Comparison of ENCODE assay signal across 23 cellular contexts in the genomic region with DNA sequence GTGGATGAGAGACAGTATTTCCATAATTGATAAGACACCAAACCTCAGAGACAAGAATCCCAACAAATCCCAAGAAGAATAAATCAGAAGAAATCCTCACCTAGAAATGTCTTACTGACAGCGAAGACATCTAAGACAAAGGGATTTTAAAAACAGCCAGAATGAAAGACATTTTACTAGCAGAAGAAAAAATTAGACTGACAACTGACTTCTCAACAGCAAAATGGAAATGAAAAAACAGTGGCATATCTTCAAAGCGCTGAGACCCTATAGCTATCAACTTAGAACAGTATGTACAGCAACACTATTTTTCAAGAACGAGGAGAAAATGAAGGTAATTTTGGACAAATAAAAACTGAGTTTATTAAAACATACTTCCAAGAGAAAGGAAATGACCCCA. TPM values are rescaled to one million over a fixed set of nuclear protein-coding genes. Genes with fewer than 3 reads are reported as not detected.
A peak's percentile ranks its signal among the peaks of the same experiment; 100 is the strongest.
DNase-seq lines count a peak whose midpoint lies in the region; ATAC-seq, FAIRE-seq and TF ChIP-seq lines count a peak whose summit lies in the region.
"Had no signal": no experiment of that assay in that cellular context is flagged by ENCODE, and none has a peak within 500 bp of the region (broad histone marks: within the 10 kb centered on the region; RNA-seq: fewer than 3 reads in every experiment).

No MANE protein-coding gene starts in this region.

- H3K4me1 ChIP-seq in K562 (replicated peaks in 1 of 2; ENCODE audit: control insufficient read depth in 2 of 2, insufficient read depth in 2 of 2, low read length in 2 of 2) (no peaks in the 10 kb centered on the region), muscle layer of duodenum (ENCODE audit: control insufficient read depth in 1 of 2, insufficient read depth in 2 of 2, low read length in 2 of 2) (peaks cover 0 to 18% of the 10 kb centered on the region in 2 donors), skeletal muscle tissue (ENCODE audit: control insufficient read depth in 3 of 3, insufficient read depth in 3 of 3, low read length in 3 of 3) (peaks cover 20 to 38% (median 28%) of the 10 kb centered on the region in 3 donors), Caco-2 (no peaks in the 10 kb centered on the region)
- H3K4me1 ChIP-seq: BLaER1 had no signal

- ATAC-seq in K562 (no peak), GM21576 (IDR thresholded peaks at IDR 0.05; ENCODE audit: unreplicated experiment) (no peak)
- ATAC-seq: GM12878, HCT116, PC-3 had no signal

- H3K4me3 ChIP-seq in K562 = no peak overlapping the region
- no peak overlapping the region for H3K4me3 ChIP-seq in muscle layer of duodenum (ENCODE audit: low read depth in 1 of 2, low read length in 2 of 2)
- no peak overlapping the region for H3K4me3 ChIP-seq in skeletal muscle tissue (ENCODE audit: low read length in 3 of 3)
- H3K4me3 ChIP-seq in Caco-2 (ENCODE audit: low read depth, low read length) = no peak overlapping the region
- H3K4me3 ChIP-seq: BLaER1, GM12878 had no signal

- H3K9me3 ChIP-seq in K562 (replicated peaks; ENCODE audit: control insufficient read depth, insufficient read depth, low read depth, low read length) (no peaks in the 10 kb centered on the region), muscle layer of duodenum (ENCODE audit: control insufficient read depth in 1 of 2, low read length in 2 of 2) (peaks cover 0 to 9% of the 10 kb centered on the region in 2 donors), skeletal muscle tissue (ENCODE audit: control insufficient read depth in 3 of 3, low read length in 3 of 3) (peaks cover 0 to 2% (median 0%) of the 10 kb centered on the region in 3 donors), Caco-2 (peaks cover 9% of the 10 kb centered on the region; the same call in 1 of the 2 replicates)

- H3K9ac ChIP-seq in K562 (ENCODE audit: insufficient read depth in 1 of 2, low read depth in 2 of 2, low read length in 2 of 2) (no peak overlapping the region), skeletal muscle tissue (ENCODE audit: low read depth in 1 of 3, low read length in 3 of 3) (peak overlapping the region in 1 of 3 donors; percentile 64)
- H3K9ac ChIP-seq: BLaER1, SK-N-SH had no signal

- FAIRE-seq in GM18507 (lab: Jason Lieb, UNC) (peak; percentile 18), K562 (lab: Jason Lieb, UNC) (no peak)
- FAIRE-seq: GM12878, H1 had no signal

- POLR2A ChIA-PET in K562 (lab: Yijun Ruan, JAX) = no interaction called here
- POLR2A ChIA-PET in Caco-2 (lab: Charles Lee) = no interaction called here

- H3K4me3 Mint-ChIP-seq in Caco-2 (ENCODE audit: unreplicated experiment) = no peak overlapping the region
- H3K4me3 Mint-ChIP-seq: CD4-positive, CD25-positive, alpha-beta regulatory T cell had no signal

- no peaks in the 10 kb centered on the region for H4K20me1 ChIP-seq in K562 (replicated peaks; ENCODE audit: control insufficient read depth, insufficient read depth, low read length)

- no peaks in the 10 kb centered on the region for H3K27me3 ChIP-seq in K562 (ENCODE audit: control insufficient read depth in 2 of 2, insufficient read depth in 2 of 2, low read length in 2 of 2)
- no peaks in the 10 kb centered on the region for H3K27me3 ChIP-seq in muscle layer of duodenum (ENCODE audit: low read depth, low read length)
- H3K27me3 ChIP-seq in skeletal muscle tissue (ENCODE audit: control insufficient read depth in 3 of 3, insufficient read depth in 3 of 3, low read length in 3 of 3) = no peaks in the 10 kb centered on the region
- no peaks in the 10 kb centered on the region for H3K27me3 ChIP-seq in Caco-2 (replicated peaks; ENCODE audit: control insufficient read depth, insufficient read depth, low read length)
- H3K27me3 ChIP-seq: BLaER1 had no signal

- no peaks in the 10 kb centered on the region for H3K79me2 ChIP-seq in K562 (ENCODE audit: control insufficient read depth, insufficient read depth, low read length)

- H3K36me3 Mint-ChIP-seq in Caco-2 (ENCODE audit: insufficient read depth, unreplicated experiment) = no peaks in the 10 kb centered on the region

- DNase-seq in GM18507 (ENCODE audit: extremely low spot score, insufficient read length, low read depth) (no peak), K562 (ENCODE audit: extremely low read depth in 1 of 4, low spot score in 3 of 4) (no peak), Caco-2 (no peak), hypothalamus (lab: John Stamatoyannopoulos, UW) (no peak), A172 (ENCODE audit: low spot score) (no peak)
- DNase-seq: CD4-positive, CD25-positive, alpha-beta regulatory T cell; DMS79; GDM1; KBM-7; NCI-H2029; NCI-H446; NCI-H524 treated with DMSO at 0.1 percent for 48 hours; NCI-H82; NK-92 treated with Interleukin-12 subunit alpha and Interleukin-12 subunit beta, amount 100 ng/mL, for 24 hours; PC-3; SK-N-SH had no signal

- H3K27ac Mint-ChIP-seq in Caco-2 (ENCODE audit: unreplicated experiment) = no peak overlapping the region
- H3K27ac Mint-ChIP-seq: CD4-positive, CD25-positive, alpha-beta regulatory T cell had no signal

- peaks cover 26% of the 10 kb centered on the region for H3K9me3 Mint-ChIP-seq in Caco-2 (ENCODE audit: unreplicated experiment)

- no peak for TF ChIP-seq RAD21 in K562 (CRISPR knock-in tag; conservative IDR thresholded peaks at IDR 0.05 in 1 of 2, IDR thresholded peaks at IDR 0.05 in 1 of 2)

- no peaks in the 10 kb centered on the region for H3K9me1 ChIP-seq in K562 (ENCODE audit: control insufficient read depth, insufficient read depth, low read length)

- no peak for TF ChIP-seq EP300 in K562 (IDR thresholded peaks at IDR 0.05; ENCODE audit: low read length)

- H3K36me3 ChIP-seq in K562 (ENCODE audit: control insufficient read depth, insufficient read depth, low read length) = no peaks in the 10 kb centered on the region
- no peaks in the 10 kb centered on the region for H3K36me3 ChIP-seq in muscle layer of duodenum (ENCODE audit: control insufficient read depth in 1 of 2, insufficient read depth in 2 of 2, low read length in 2 of 2)
- H3K36me3 ChIP-seq in skeletal muscle tissue (ENCODE audit: control insufficient read depth in 3 of 3, insufficient read depth in 3 of 3, low read length in 3 of 3) = peaks cover 0 to under 1% (median 0%) of the 10 kb centered on the region in 3 donors
- H3K36me3 ChIP-seq in Caco-2 (ENCODE audit: control insufficient read depth, insufficient read depth, low read length) = no peaks in the 10 kb centered on the region
- H3K36me3 ChIP-seq: BLaER1 had no signal

- in situ Hi-C loops in K562 (cut with MboI) = no loop called here

- intact Hi-C loops in K562 (cut with micrococcal nuclease) = no loop called here
- intact Hi-C loops in Caco-2 (cut with micrococcal nuclease; ENCODE audit: unreplicated experiment) = no loop called here

- no peak for TF ChIP-seq POLR2A in K562 (conservative IDR thresholded peaks at IDR 0.05)

- TF ChIP-seq CTCF in K562 (IDR thresholded peaks at IDR 0.05 in 2 of 3, conservative IDR thresholded peaks at IDR 0.05 in 1 of 3; ENCODE audit: insufficient read depth in 2 of 3, low read depth in 1 of 3, low read length in 3 of 3) = no peak
- no peak for TF ChIP-seq CTCF in Caco-2 (IDR thresholded peaks at IDR 0.05; ENCODE audit: insufficient read depth in 1 of 2, low read depth in 1 of 2, low read length in 1 of 2, severe bottlenecking in 1 of 2, unreplicated experiment in 1 of 2)

- no peak overlapping the region for H2AFZ ChIP-seq in K562 (ENCODE audit: low read depth, low read length)

- H3K27ac ChIP-seq in K562 (ENCODE audit: extremely low read depth, low read depth, low read length) (no peak overlapping the region), muscle layer of duodenum (ENCODE audit: low read length) (peak overlapping the region; percentile 65), skeletal muscle tissue (ENCODE audit: low read depth, low read length) (peak overlapping the region; percentile 92)
- H3K27ac ChIP-seq: BLaER1 had no signal

- CTCF ChIA-PET in K562 (lab: Yijun Ruan, JAX; ENCODE audit: low intra/inter-chr PET ratio) (no interaction called here), Caco-2 (lab: Charles Lee) (no interaction called here)

- H3K4me2 ChIP-seq in K562 (ENCODE audit: insufficient read depth, low read length) = no peak overlapping the region
- H3K4me2 ChIP-seq: BLaER1, SK-N-SH had no signal

- no peaks in the 10 kb centered on the region for H3K4me1 Mint-ChIP-seq in Caco-2 (ENCODE audit: low read depth, unreplicated experiment)

- H3K27me3 Mint-ChIP-seq in Caco-2 (ENCODE audit: insufficient read depth, unreplicated experiment) = no peaks in the 10 kb centered on the region
- H3K27me3 Mint-ChIP-seq: CD4-positive, CD25-positive, alpha-beta regulatory T cell had no signal

- WGBS in K562 (ENCODE audit: insufficient coverage, low coverage, missing lambda C conversion rate) = 54% methylated on average over 3 of the region's 3 CpGs

- BruUV-seq in K562 (replicated peaks; lab: Mats Ljungman, UMichigan) (no TSS peak), Caco-2 (replicated peaks; lab: Mats Ljungman, UMichigan) (no TSS peak)

TF ChIP-seq in K562, 482 proteins besides CTCF, POLR2A, EP300 and RAD21:
- TF ChIP-seq TRIM28 (IDR thresholded peaks at IDR 0.05) (peak; percentile 66; the same call in 1 of the 2 replicates), ZC3H4 (CRISPR knock-in tag; IDR thresholded peaks at IDR 0.05; ENCODE audit: borderline replicate concordance) (no peak), CBX3 (IDR thresholded peaks at IDR 0.05; ENCODE audit: borderline replicate concordance in 1 of 2, low read length in 2 of 2) (peak in 1 of 2 experiments; percentile 76; a peak in 1 of 3 replicates)
TF ChIP-seq in K562: peak in this region for 2.

RNA-seq across cellular contexts. Expression of gene TTLL11, which starts 16.3 kb away (rescaled TPM):
- 2.7 and 3.5 TPM in 2 replicates for total RNA-seq in K562 (2011; cell fraction: chromatin; rRNA removed; ENCODE audit: low replicate concordance)
- total RNA-seq in K562 (2011; cell fraction: nucleolus; rRNA removed) = 1.3 and 1.4 TPM in 2 replicates
- total RNA-seq in K562 (2011; cell fraction: nucleoplasm; rRNA removed) = 1.1 and 1.9 TPM in 2 replicates
- total RNA-seq in K562 (2014; rRNA removed) (3.0 TPM in 2 replicates), K562 (2014; rRNA removed; fragmentation: Illumina TruSeq; extraction: Trizol) (2.6 and 2.9 TPM in 2 replicates), K562 (2015; rRNA removed; fragmentation: Illumina TruSeq; extraction: Trizol) (2.5 and 3.3 TPM in 2 replicates), K562 (2021) (4.2 and 4.4 TPM in 2 replicates), skeletal muscle tissue (13.0 TPM), Caco-2 (2022) (4.4 and 4.7 TPM in 2 replicates)
- polyA plus RNA-seq in K562 (2011; rRNA removed) (2.0 and 2.7 TPM in 2 replicates), K562 (2014; fragmentation: Illumina TruSeq; extraction: Trizol) (4.2 and 4.3 TPM in 2 replicates), K562 (2014; fragmentation: Nextera tagmentation; extraction: Ambion mirVana) (1 to 10 TPM in 1 of 2 experiments, under 1 TPM in 1; 0.83 to 1.5 TPM), K562 (2014; rRNA removed) (3.7 and 4.3 TPM in 2 replicates)
- 3.2 and 3.9 TPM in 2 replicates for polyA plus RNA-seq in K562 (2011; cell fraction: cytosol; rRNA removed)
- 1.9 and 2.2 TPM in 2 replicates for polyA plus RNA-seq in K562 (2011; cell fraction: nucleus; rRNA removed)
- polyA plus RNA-seq in K562 (2012) = 2.8 and 3.9 TPM in 2 replicates
- 2.6 and 3.0 TPM in 2 replicates for polyA minus RNA-seq in K562 (2011; rRNA and poly(A)+ RNA removed)
- 0.38 and 2.2 TPM in 2 replicates for polyA minus RNA-seq in K562 (2011; cell fraction: cytosol; rRNA and poly(A)+ RNA removed)
- 1.3 and 1.6 TPM in 2 replicates for polyA minus RNA-seq in K562 (2011; cell fraction: nucleus; rRNA and poly(A)+ RNA removed)
- 2.7 and 3.6 TPM in 2 replicates for total RNA-seq in A172 (2014; rRNA removed; shearing (Covaris generic))
